ENCODE assay signal across 8 cellular contexts in genomic region chr10:80204801-80205477, GRCh38. TPM values are rescaled to one million over a fixed set of nuclear protein-coding genes. Genes with fewer than 3 reads are reported as not detected.
DNase-seq lines count a peak whose midpoint lies in the region; ATAC-seq and TF ChIP-seq lines count a peak whose summit lies in the region.

No MANE protein-coding gene starts in this region.

- TF ChIP-seq CTCF in WERI-Rb-1 (IDR thresholded peaks at IDR 0.05; ENCODE audit: low read depth, low read length) = no peak

- H3K27me3 Mint-ChIP-seq in CD4-positive, CD25-positive, alpha-beta regulatory T cell = no peaks in the 10 kb centered on the region
- H3K27me3 Mint-ChIP-seq in naive B cell = no peaks in the 10 kb centered on the region

- peak; percentile 38 to 39 for ATAC-seq in CD4-positive, CD25-positive, alpha-beta regulatory T cell (ENCODE audit: low read depth in 2 of 2)
- ATAC-seq in GM19438 (IDR thresholded peaks at IDR 0.05; ENCODE audit: low read depth, unreplicated experiment) = peak; percentile 36
- peak; percentile 33 for ATAC-seq in HG03442 (IDR thresholded peaks at IDR 0.05; ENCODE audit: unreplicated experiment)
- ATAC-seq in naive B cell (ENCODE audit: low read depth in 2 of 2) = peak; percentile 58

- peaks cover 19% of the 10 kb centered on the region for H3K36me3 Mint-ChIP-seq in CD4-positive, CD25-positive, alpha-beta regulatory T cell
- H3K36me3 Mint-ChIP-seq in naive B cell = no peaks in the 10 kb centered on the region

- H3K27ac ChIP-seq in CD4-positive, CD25-positive, alpha-beta regulatory T cell (ENCODE audit: insufficient read depth, low read length, poor library complexity, severe bottlenecking) = peak overlapping the region; percentile 92
- H3K27ac ChIP-seq in WERI-Rb-1 (peak overlapping the region; percentile 78), epithelial cell of prostate (peak overlapping the region; percentile 98)

- H3K27ac Mint-ChIP-seq in CD4-positive, CD25-positive, alpha-beta regulatory T cell = peak overlapping the region; percentile 92 to 100 (median 94)
- H3K27ac Mint-ChIP-seq in naive B cell = peak overlapping the region in 5 of 6 donors; percentile 79 to 95 (median 92)

- DNase-seq in CD4-positive, CD25-positive, alpha-beta regulatory T cell = peak; percentile 40 to 69 (median 58)
- DNase-seq in WERI-Rb-1 (peak; percentile 30), epithelial cell of prostate (ENCODE audit: low read depth, low spot score) (no peak), naive B cell (no peak), NCI-H1092 treated with DMSO at 0.1 percent for 48 hours (lab: John Stamatoyannopoulos, UW) (no peak), occipital lobe (lab: John Stamatoyannopoulos, UW) (no peak)

- peaks cover 9% of the 10 kb centered on the region for H3K36me3 ChIP-seq in CD4-positive, CD25-positive, alpha-beta regulatory T cell (ENCODE audit: control insufficient read depth, insufficient read depth, low read length)
- no peaks in the 10 kb centered on the region for H3K36me3 ChIP-seq in WERI-Rb-1

- H3K9me3 ChIP-seq in CD4-positive, CD25-positive, alpha-beta regulatory T cell (ENCODE audit: control insufficient read depth in 2 of 2, low read length in 2 of 2) = no peaks in the 10 kb centered on the region
- H3K9me3 ChIP-seq in WERI-Rb-1 (ENCODE audit: severe bottlenecking) = no peaks in the 10 kb centered on the region

- H3K4me3 ChIP-seq in CD4-positive, CD25-positive, alpha-beta regulatory T cell (ENCODE audit: low read depth, low read length) = peak overlapping the region; percentile 87
- H3K4me3 ChIP-seq in WERI-Rb-1 (ENCODE audit: low read depth, low read length) = peak overlapping the region; percentile 58

- peaks cover 59% of the 10 kb centered on the region for H3K4me1 ChIP-seq in CD4-positive, CD25-positive, alpha-beta regulatory T cell (ENCODE audit: control insufficient read depth, insufficient read depth, low read length, poor library complexity, severe bottlenecking)

- H3K4me1 Mint-ChIP-seq in CD4-positive, CD25-positive, alpha-beta regulatory T cell = peaks cover 10 to 67% (median 43%) of the 10 kb centered on the region in 4 donors
- peaks cover 43 to 59% (median 52%) of the 10 kb centered on the region in 3 donors for H3K4me1 Mint-ChIP-seq in naive B cell

- peak overlapping the region; percentile 87 to 94 (median 88) for H3K4me3 Mint-ChIP-seq in CD4-positive, CD25-positive, alpha-beta regulatory T cell
- H3K4me3 Mint-ChIP-seq in naive B cell = peak overlapping the region; percentile 83 to 97 (median 94)

- H3K9me3 Mint-ChIP-seq in CD4-positive, CD25-positive, alpha-beta regulatory T cell = no peaks in the 10 kb centered on the region
- H3K9me3 Mint-ChIP-seq in naive B cell = no peaks in the 10 kb centered on the region

- H3K27me3 ChIP-seq in CD4-positive, CD25-positive, alpha-beta regulatory T cell (ENCODE audit: control insufficient read depth, insufficient read depth, low read length) = no peaks in the 10 kb centered on the region
- H3K27me3 ChIP-seq in WERI-Rb-1 (ENCODE audit: insufficient read depth, low read depth, severe bottlenecking) = no peaks in the 10 kb centered on the region

RNA-seq across cellular contexts. Expression of gene ANXA11, which starts 0.4 kb away (rescaled TPM):
- 252 TPM for total RNA-seq in CD4-positive, CD25-positive, alpha-beta regulatory T cell
- polyA plus RNA-seq in CD4-positive, CD25-positive, alpha-beta regulatory T cell = 100 to 1,000 TPM; 253 to 316 (median 283) TPM
- 100 to 1,000 TPM; 146 to 167 (median 157) TPM for polyA plus RNA-seq in naive B cell (ENCODE audit: low read depth in 6 of 6)
- 2.3 TPM for total RNA-seq in occipital lobe

Comparison
In these comparisons a context has a peak if more than half of its experiments do, and no peak if none do; other contexts are left out.
1. DNase-seq: peak in CD4-positive, CD25-positive, alpha-beta regulatory T cell (3 of 3) and WERI-Rb-1 (single experiment); none in epithelial cell of prostate (single experiment), naive B cell (single experiment), NCI-H1092 treated with DMSO at 0.1 percent for 48 hours (single experiment) and occipital lobe (single experiment).
2. RNA of gene ANXA11, which starts 0.4 kb away (total RNA-seq): 252 TPM in CD4-positive, CD25-positive, alpha-beta regulatory T cell (single experiment); 2.3 TPM in occipital lobe (single experiment); every median in the first group is over 10 times any median in the second.
3. Peak in every context shown above with its lines, with median percentiles within 50 percentile points of each other: ATAC-seq and H3K27ac ChIP-seq.